In the genomic region with DNA sequence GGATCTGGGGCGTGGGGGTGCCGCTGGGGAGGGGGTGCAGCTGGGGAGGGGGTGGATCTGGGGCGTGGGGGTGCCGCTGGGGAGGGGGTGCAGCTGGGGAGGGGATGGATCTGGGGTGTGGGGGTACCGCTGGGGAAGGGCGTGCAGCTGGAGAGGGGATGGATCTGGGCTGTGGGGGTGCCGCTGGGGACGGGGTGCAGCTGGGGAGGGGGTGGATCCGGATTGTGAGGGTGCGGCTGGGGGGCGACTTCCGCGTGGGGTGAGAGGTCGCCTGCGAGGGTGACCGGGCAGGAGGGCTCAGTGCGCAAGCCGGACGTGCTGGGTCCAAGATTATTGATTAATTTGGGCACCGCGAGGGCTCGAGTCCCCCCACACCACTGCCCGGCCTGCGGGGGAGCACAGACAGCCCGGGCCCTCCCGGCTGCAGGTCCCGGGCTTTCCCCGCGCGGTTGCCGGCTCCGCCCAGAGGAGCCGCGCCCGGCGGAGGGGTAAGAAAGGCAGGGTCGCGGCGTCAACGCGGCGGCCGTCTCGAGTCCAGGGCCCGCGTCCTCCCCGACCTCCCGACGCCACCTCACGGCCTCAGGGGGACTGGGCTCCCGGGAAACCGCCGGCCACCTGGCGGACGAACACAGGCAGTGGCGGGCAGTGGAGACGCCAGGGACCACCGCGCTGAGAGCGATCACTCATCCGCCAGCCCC, we compare ENCODE assay signal across 8 cellular contexts. TPM values are rescaled to one million over a fixed set of nuclear protein-coding genes. Genes with fewer than 3 reads are reported as not detected.
A peak's percentile ranks its signal among the peaks of the same experiment; 100 is the strongest.
DNase-seq lines count a peak whose midpoint lies in the region; ATAC-seq, FAIRE-seq and TF ChIP-seq lines count a peak whose summit lies in the region.

No MANE protein-coding gene starts in this region.

- DNase-seq in GF-D8 (lab: John Stamatoyannopoulos, UW), result peak; percentile 46
- DNase-seq in HTR-8/SVneo (ENCODE audit: insufficient read length, low spot score), result peak; percentile 76
- DNase-seq in mammary epithelial cell, result peak; percentile 52
- peak; percentile 80 for DNase-seq in HepG2 (ENCODE audit: low spot score)
- peak; percentile 46 for DNase-seq in superior temporal gyrus (ENCODE audit: extremely low spot score)
- DNase-seq in cerebellum (ENCODE audit: low spot score), result no peak

- TF ChIP-seq RAD21 in HepG2 (CRISPR knock-in tag; IDR thresholded peaks at IDR 0.05), result peak; percentile 76

- H4K20me1 ChIP-seq in OCI-LY3 (ENCODE audit: insufficient read depth, low read length), result peaks cover 3% of the 10 kb centered on the region; the same call in 1 of the 2 replicates
- H4K20me1 ChIP-seq in mammary epithelial cell (ENCODE audit: insufficient read depth, low read length), result no peaks in the 10 kb centered on the region
- peaks cover 4% of the 10 kb centered on the region; the same call in 1 of the 2 replicates for H4K20me1 ChIP-seq in HepG2 (ENCODE audit: insufficient read depth, low read length)

- TF ChIP-seq EP300 in HepG2 (IDR thresholded peaks at IDR 0.05; ENCODE audit: low read depth in 2 of 2, low read length in 2 of 2) (no peak), HepG2 (CRISPR knock-in tag; IDR thresholded peaks at IDR 0.05; ENCODE audit: borderline replicate concordance) (no peak)

- dilution Hi-C loops in mammary epithelial cell (cut with HindIII; ENCODE audit: low sequenced_read_pairs), result no loop called here

- intact Hi-C loops in mammary epithelial cell (cut with micrococcal nuclease) (loop anchor here (2.0 kb wide), 1 partner anchor 16 kb away; no protein-coding TSS in a partner anchor), HepG2 (cut with micrococcal nuclease; ENCODE audit: unreplicated experiment) (no loop called here)

- H3K4me3 ChIP-seq in OCI-LY3 (ENCODE audit: low read length) (peak overlapping the region; percentile 90), mammary epithelial cell (replicated peaks in 1 of 3; ENCODE audit: insufficient read depth in 1 of 3, low read depth in 2 of 3, low read length in 3 of 3) (peak overlapping the region; percentile 62 to 70 (median 67)), HepG2 (replicated peaks in 1 of 3; ENCODE audit: insufficient read depth in 1 of 3, low read depth in 2 of 3, low read length in 3 of 3) (peak overlapping the region; percentile 45 to 76 (median 60); a peak in 5 of 6 replicates)

- H3K27ac ChIP-seq in OCI-LY3 (ENCODE audit: low read length) (peak overlapping the region; percentile 41), mammary epithelial cell (ENCODE audit: insufficient read depth, low read depth, low read length) (no peak overlapping the region), HepG2 (ENCODE audit: extremely low read length, insufficient read depth, low read length) (peak overlapping the region; percentile 80)

- peak; percentile 30 for ATAC-seq in GM21526 (IDR thresholded peaks at IDR 0.05; ENCODE audit: low FRiP score, unreplicated experiment)
- ATAC-seq in HepG2, result peak; percentile 74

- in situ Hi-C loops in mammary epithelial cell (cut with MboI; ENCODE audit: low sequenced_read_pairs in 2 of 2), result no loop called here
- in situ Hi-C loops in HepG2 (cut with HindIII; ENCODE audit: extremely low pct_ligation_motif_present, low pct_unique_long_range_greater_than_20kb), result no loop called here

- H3K4me1 ChIP-seq in OCI-LY3 (ENCODE audit: low read length), result peaks cover 12% of the 10 kb centered on the region; the same call in 1 of the 2 replicates
- peaks cover 16% of the 10 kb centered on the region for H3K4me1 ChIP-seq in mammary epithelial cell (ENCODE audit: insufficient read depth, low read length)
- peaks cover 23% of the 10 kb centered on the region for H3K4me1 ChIP-seq in HepG2 (ENCODE audit: insufficient read depth, low read length)

- H3K9me3 ChIP-seq in OCI-LY3 (ENCODE audit: insufficient read depth, low read length) (no peaks in the 10 kb centered on the region), mammary epithelial cell (replicated peaks; ENCODE audit: insufficient read depth, low read length) (no peaks in the 10 kb centered on the region), HepG2 (ENCODE audit: low read length) (peaks cover 7% of the 10 kb centered on the region; the same call in 1 of the 2 replicates)

- H3K4me2 ChIP-seq in OCI-LY3 (ENCODE audit: low read length), result peak overlapping the region; percentile 83
- peak overlapping the region; percentile 95 for H3K4me2 ChIP-seq in mammary epithelial cell (ENCODE audit: insufficient read depth, low read depth, low read length)
- peak overlapping the region; percentile 61 for H3K4me2 ChIP-seq in HepG2 (ENCODE audit: low read depth, low read length)

- CTCF ChIA-PET in mammary epithelial cell (lab: Charles Lee; ENCODE audit: low non-redundant PET) (no interaction called here), HepG2 (lab: Yijun Ruan, JAX; ENCODE audit: low intra/inter-chr PET ratio, low total read pairs) (no interaction called here)

- POLR2A ChIA-PET in HepG2 (lab: Yijun Ruan, JAX), result interaction anchor here (1.2 to 1.3 kb wide), 3 partner anchors 16 to 28 kb away, joined by 4 to 7 read pairs (median 6); a partner anchor contains a TSS

- FAIRE-seq in HTR-8/SVneo (lab: Jason Lieb, UNC) (no peak), HepG2 (lab: Jason Lieb, UNC) (no peak)

- H3K79me2 ChIP-seq in OCI-LY3 (ENCODE audit: low read length), result no peaks in the 10 kb centered on the region
- H3K79me2 ChIP-seq in mammary epithelial cell (ENCODE audit: insufficient read depth, low read length), result peaks cover 17% of the 10 kb centered on the region
- H3K79me2 ChIP-seq in HepG2 (ENCODE audit: insufficient read depth, low read length), result peaks cover 2% of the 10 kb centered on the region

- BruUV-seq in mammary epithelial cell (replicated peaks; lab: Mats Ljungman, UMichigan) (no TSS peak), HepG2 (replicated peaks; lab: Mats Ljungman, UMichigan) (no TSS peak)

- H3K36me3 ChIP-seq in OCI-LY3 (replicated peaks; ENCODE audit: low read depth, low read length) (peaks cover 15% of the 10 kb centered on the region), mammary epithelial cell (ENCODE audit: insufficient read depth, low read length) (peaks cover 5% of the 10 kb centered on the region), HepG2 (replicated peaks in 1 of 2; ENCODE audit: control insufficient read depth in 1 of 2, insufficient read depth in 2 of 2, low read length in 2 of 2) (peaks cover 8 to 17% of the 10 kb centered on the region in 2 experiments)

- H2AFZ ChIP-seq in OCI-LY3 (ENCODE audit: low read depth, low read length) (0 out of 2 replicates have a peak overlapping the region, but pooled peaks have one; percentile 25), mammary epithelial cell (ENCODE audit: low read depth, low read length) (peak overlapping the region; percentile 85), HepG2 (ENCODE audit: low read length) (no peak overlapping the region)

- H3K27me3 ChIP-seq in OCI-LY3 (ENCODE audit: low read depth, low read length) (no peaks in the 10 kb centered on the region), mammary epithelial cell (ENCODE audit: insufficient read depth, low read length) (no peaks in the 10 kb centered on the region), HepG2 (ENCODE audit: control insufficient read depth in 1 of 2, insufficient read depth in 2 of 2, low read length in 2 of 2) (no peaks in the 10 kb centered on the region)

- peak; percentile 13; the same call in 1 of the 2 replicates for TF ChIP-seq CTCF in OCI-LY3 (IDR thresholded peaks at IDR 0.05; ENCODE audit: low read depth, low read length)
- TF ChIP-seq CTCF in mammary epithelial cell (conservative IDR thresholded peaks at IDR 0.05 in 1 of 2, IDR thresholded peaks at IDR 0.05 in 1 of 2; ENCODE audit: extremely low read depth in 1 of 2, insufficient read depth in 1 of 2, low read depth in 1 of 2, low read length in 2 of 2), result peak; percentile 23 to 66
- TF ChIP-seq CTCF in HepG2 (CRISPR knock-in tag; IDR thresholded peaks at IDR 0.05), result peak; percentile 82

- WGBS in mammary epithelial cell (ENCODE audit: low coverage, missing lambda C conversion rate), result no CpG with 5 or more reads among the region's 61 CpGs
- WGBS in HepG2 (ENCODE audit: low lambda C conversion rate), result 0% methylated on average over 2 of the region's 61 CpGs

- no peak; a peak in 1 of 4 replicates for TF ChIP-seq POLR2A in HepG2 (IDR thresholded peaks at IDR 0.05; ENCODE audit: insufficient read depth in 1 of 2, low read depth in 2 of 2, low read length in 2 of 2)

- H3K9ac ChIP-seq in OCI-LY3 (ENCODE audit: low read length), result peak overlapping the region; percentile 70
- no peak overlapping the region for H3K9ac ChIP-seq in mammary epithelial cell (ENCODE audit: insufficient read depth, low read length)
- peak overlapping the region; percentile 75 for H3K9ac ChIP-seq in HepG2 (ENCODE audit: insufficient read depth, low read depth, low read length)

RNA-seq across cellular contexts. Expression of a gene that starts 0.6 kb away (rescaled TPM):
- total RNA-seq in mammary epithelial cell (10 to 100 TPM; 31.3 to 46.1 TPM), HepG2 (2016; rRNA removed; fragmentation: Illumina TruSeq; extraction: Trizol) (48.9 and 54.0 TPM in 2 replicates), cerebellum (13.7 TPM)
- polyA plus RNA-seq in mammary epithelial cell (35.8 TPM), HepG2 (2011; rRNA removed) (20.9 and 23.4 TPM in 2 replicates)
- 1.6 TPM for polyA minus RNA-seq in mammary epithelial cell
- total RNA-seq in HepG2 (2016; cell fraction: cytosol; rRNA removed; fragmentation: Illumina TruSeq; extraction: Trizol; ENCODE audit: low read depth), result 48.5 and 55.5 TPM in 2 replicates
- 53.0 and 54.1 TPM in 2 replicates for total RNA-seq in HepG2 (2016; cell fraction: insoluble cytoplasmic fraction; rRNA removed; fragmentation: Illumina TruSeq; extraction: Trizol)
- total RNA-seq in HepG2 (2016; cell fraction: membrane; rRNA removed; fragmentation: Illumina TruSeq; extraction: Trizol), result 49.2 and 61.1 TPM in 2 replicates
- 19.0 and 19.6 TPM in 2 replicates for total RNA-seq in HepG2 (2016; cell fraction: nucleus; rRNA removed; fragmentation: Illumina TruSeq; extraction: Trizol)
- 18.5 and 46.9 TPM in 2 replicates for polyA plus RNA-seq in HepG2 (2011; cell fraction: cytosol; rRNA removed)
- 23.0 and 28.2 TPM in 2 replicates for polyA plus RNA-seq in HepG2 (2011; cell fraction: nucleus; rRNA removed)
- polyA plus RNA-seq in HepG2 (2012), result 15.6 and 26.9 TPM in 2 replicates
- 54.8 and 61.0 TPM in 2 replicates for polyA plus RNA-seq in HepG2 (2016; cell fraction: cytosol; fragmentation: Illumina TruSeq; extraction: Trizol; ENCODE audit: low read depth)
- 43.5 and 50.2 TPM in 2 replicates for polyA plus RNA-seq in HepG2 (2016; cell fraction: insoluble cytoplasmic fraction; fragmentation: Illumina TruSeq; extraction: Trizol; ENCODE audit: low read depth)
- polyA plus RNA-seq in HepG2 (2016; cell fraction: membrane; fragmentation: Illumina TruSeq; extraction: Trizol; ENCODE audit: low read depth), result 42.3 and 46.2 TPM in 2 replicates
- polyA plus RNA-seq in HepG2 (2016; cell fraction: nucleus; fragmentation: Illumina TruSeq; extraction: Trizol; ENCODE audit: insufficient read depth, low read depth), result 35.6 and 38.1 TPM in 2 replicates
- polyA minus RNA-seq in HepG2 (2011; rRNA and poly(A)+ RNA removed; ENCODE audit: low replicate concordance), result 6.4 and 7.1 TPM in 2 replicates
- polyA minus RNA-seq in HepG2 (2011; cell fraction: cytosol; rRNA and poly(A)+ RNA removed), result 8.6 and 11.1 TPM in 2 replicates
- 2.1 and 2.2 TPM in 2 replicates for polyA minus RNA-seq in HepG2 (2011; cell fraction: nucleus; rRNA and poly(A)+ RNA removed)

RNA-seq across cellular contexts. Expression of a gene that starts 0.9 kb away (rescaled TPM):
- total RNA-seq in mammary epithelial cell (1 to 10 TPM; 1.3 to 1.7 TPM), HepG2 (2016; rRNA removed; fragmentation: Illumina TruSeq; extraction: Trizol) (0.21 and 0.42 TPM in 2 replicates), cerebellum (1.5 TPM)
- polyA plus RNA-seq in mammary epithelial cell (0.25 TPM), HepG2 (2011; rRNA removed) (1.5 and 1.9 TPM in 2 replicates)
- not detected for polyA minus RNA-seq in mammary epithelial cell
- 0.30 and 0.53 TPM in 2 replicates for total RNA-seq in HepG2 (2016; cell fraction: cytosol; rRNA removed; fragmentation: Illumina TruSeq; extraction: Trizol; ENCODE audit: low read depth)
- total RNA-seq in HepG2 (2016; cell fraction: insoluble cytoplasmic fraction; rRNA removed; fragmentation: Illumina TruSeq; extraction: Trizol), result 0.25 and 0.39 TPM in 2 replicates
- 0.21 and 0.28 TPM in 2 replicates for total RNA-seq in HepG2 (2016; cell fraction: membrane; rRNA removed; fragmentation: Illumina TruSeq; extraction: Trizol)
- total RNA-seq in HepG2 (2016; cell fraction: nucleus; rRNA removed; fragmentation: Illumina TruSeq; extraction: Trizol), result 0.69 and 0.87 TPM in 2 replicates
- 0.77 and 1.1 TPM in 2 replicates for polyA plus RNA-seq in HepG2 (2011; cell fraction: cytosol; rRNA removed)
- 17.1 and 19.3 TPM in 2 replicates for polyA plus RNA-seq in HepG2 (2011; cell fraction: nucleus; rRNA removed)
- polyA plus RNA-seq in HepG2 (2012), result 3.1 and 3.5 TPM in 2 replicates
- polyA plus RNA-seq in HepG2 (2016; cell fraction: cytosol; fragmentation: Illumina TruSeq; extraction: Trizol; ENCODE audit: low read depth), result 0.14 and 0.20 TPM in 2 replicates
- 0.43 and 0.47 TPM in 2 replicates for polyA plus RNA-seq in HepG2 (2016; cell fraction: insoluble cytoplasmic fraction; fragmentation: Illumina TruSeq; extraction: Trizol; ENCODE audit: low read depth)
- polyA plus RNA-seq in HepG2 (2016; cell fraction: membrane; fragmentation: Illumina TruSeq; extraction: Trizol; ENCODE audit: low read depth), result 0.27 and 0.30 TPM in 2 replicates
- 3.4 and 3.5 TPM in 2 replicates for polyA plus RNA-seq in HepG2 (2016; cell fraction: nucleus; fragmentation: Illumina TruSeq; extraction: Trizol; ENCODE audit: insufficient read depth, low read depth)
- polyA minus RNA-seq in HepG2 (2011; rRNA and poly(A)+ RNA removed; ENCODE audit: low replicate concordance), result 1.2 and 1.9 TPM in 2 replicates
- 0.49 and 1.6 TPM in 2 replicates for polyA minus RNA-seq in HepG2 (2011; cell fraction: cytosol; rRNA and poly(A)+ RNA removed)
- polyA minus RNA-seq in HepG2 (2011; cell fraction: nucleus; rRNA and poly(A)+ RNA removed), result 2.7 and 2.9 TPM in 2 replicates

RNA-seq across cellular contexts. Expression of a gene that starts 27.6 kb away (rescaled TPM):
- total RNA-seq in mammary epithelial cell (10 to 100 TPM; 25.0 to 41.4 TPM), HepG2 (2016; rRNA removed; fragmentation: Illumina TruSeq; extraction: Trizol) (22.6 and 31.6 TPM in 2 replicates), cerebellum (34.2 TPM)
- polyA plus RNA-seq in mammary epithelial cell (26.8 TPM), HepG2 (2011; rRNA removed) (27.6 and 36.9 TPM in 2 replicates)
- polyA minus RNA-seq in mammary epithelial cell, result 31.9 TPM
- total RNA-seq in HepG2 (2016; cell fraction: cytosol; rRNA removed; fragmentation: Illumina TruSeq; extraction: Trizol; ENCODE audit: low read depth), result 23.7 and 28.0 TPM in 2 replicates
- 21.4 and 31.8 TPM in 2 replicates for total RNA-seq in HepG2 (2016; cell fraction: insoluble cytoplasmic fraction; rRNA removed; fragmentation: Illumina TruSeq; extraction: Trizol)
- total RNA-seq in HepG2 (2016; cell fraction: membrane; rRNA removed; fragmentation: Illumina TruSeq; extraction: Trizol), result 27.7 and 31.4 TPM in 2 replicates
- total RNA-seq in HepG2 (2016; cell fraction: nucleus; rRNA removed; fragmentation: Illumina TruSeq; extraction: Trizol), result 34.5 and 40.2 TPM in 2 replicates
- 15.3 and 20.0 TPM in 2 replicates for polyA plus RNA-seq in HepG2 (2011; cell fraction: cytosol; rRNA removed)
- 128 and 151 TPM in 2 replicates for polyA plus RNA-seq in HepG2 (2011; cell fraction: nucleus; rRNA removed)
- polyA plus RNA-seq in HepG2 (2012), result 15.1 and 23.7 TPM in 2 replicates
- polyA plus RNA-seq in HepG2 (2016; cell fraction: cytosol; fragmentation: Illumina TruSeq; extraction: Trizol; ENCODE audit: low read depth), result 12.4 and 19.6 TPM in 2 replicates
- 16.4 and 19.1 TPM in 2 replicates for polyA plus RNA-seq in HepG2 (2016; cell fraction: insoluble cytoplasmic fraction; fragmentation: Illumina TruSeq; extraction: Trizol; ENCODE audit: low read depth)
- 18.6 and 24.9 TPM in 2 replicates for polyA plus RNA-seq in HepG2 (2016; cell fraction: membrane; fragmentation: Illumina TruSeq; extraction: Trizol; ENCODE audit: low read depth)
- 78.6 and 82.4 TPM in 2 replicates for polyA plus RNA-seq in HepG2 (2016; cell fraction: nucleus; fragmentation: Illumina TruSeq; extraction: Trizol; ENCODE audit: insufficient read depth, low read depth)
- polyA minus RNA-seq in HepG2 (2011; rRNA and poly(A)+ RNA removed; ENCODE audit: low replicate concordance), result 13.7 and 46.0 TPM in 2 replicates
- 4.0 and 7.5 TPM in 2 replicates for polyA minus RNA-seq in HepG2 (2011; cell fraction: cytosol; rRNA and poly(A)+ RNA removed)
- 27.8 and 33.3 TPM in 2 replicates for polyA minus RNA-seq in HepG2 (2011; cell fraction: nucleus; rRNA and poly(A)+ RNA removed)

RNA-seq across cellular contexts. Expression of a gene that starts 39.2 kb away (rescaled TPM):
- 10 to 100 TPM; 10.2 to 48.0 TPM for total RNA-seq in mammary epithelial cell
- 41.5 TPM for polyA plus RNA-seq in mammary epithelial cell
- polyA minus RNA-seq in mammary epithelial cell, result 30.2 TPM
- total RNA-seq in HepG2 (2016; rRNA removed; fragmentation: Illumina TruSeq; extraction: Trizol), result 29.6 and 38.7 TPM in 2 replicates
- total RNA-seq in HepG2 (2016; cell fraction: cytosol; rRNA removed; fragmentation: Illumina TruSeq; extraction: Trizol; ENCODE audit: low read depth), result 103 and 108 TPM in 2 replicates
- total RNA-seq in HepG2 (2016; cell fraction: insoluble cytoplasmic fraction; rRNA removed; fragmentation: Illumina TruSeq; extraction: Trizol), result 26.0 and 40.1 TPM in 2 replicates
- total RNA-seq in HepG2 (2016; cell fraction: membrane; rRNA removed; fragmentation: Illumina TruSeq; extraction: Trizol), result 93.6 and 97.4 TPM in 2 replicates
- total RNA-seq in HepG2 (2016; cell fraction: nucleus; rRNA removed; fragmentation: Illumina TruSeq; extraction: Trizol), result 26.3 and 30.8 TPM in 2 replicates
- polyA plus RNA-seq in HepG2 (2011; rRNA removed), result 21.3 and 21.8 TPM in 2 replicates
- polyA plus RNA-seq in HepG2 (2011; cell fraction: cytosol; rRNA removed), result 19.1 and 23.2 TPM in 2 replicates
- polyA plus RNA-seq in HepG2 (2011; cell fraction: nucleus; rRNA removed), result 46.9 and 49.7 TPM in 2 replicates
- polyA plus RNA-seq in HepG2 (2012), result 16.9 and 18.6 TPM in 2 replicates
- polyA plus RNA-seq in HepG2 (2016; cell fraction: cytosol; fragmentation: Illumina TruSeq; extraction: Trizol; ENCODE audit: low read depth), result 80.6 TPM in 2 replicates
- polyA plus RNA-seq in HepG2 (2016; cell fraction: insoluble cytoplasmic fraction; fragmentation: Illumina TruSeq; extraction: Trizol; ENCODE audit: low read depth), result 32.1 and 34.5 TPM in 2 replicates
- 89.7 and 93.0 TPM in 2 replicates for polyA plus RNA-seq in HepG2 (2016; cell fraction: membrane; fragmentation: Illumina TruSeq; extraction: Trizol; ENCODE audit: low read depth)
- 60.9 and 67.4 TPM in 2 replicates for polyA plus RNA-seq in HepG2 (2016; cell fraction: nucleus; fragmentation: Illumina TruSeq; extraction: Trizol; ENCODE audit: insufficient read depth, low read depth)
- 9.8 and 59.1 TPM in 2 replicates for polyA minus RNA-seq in HepG2 (2011; rRNA and poly(A)+ RNA removed; ENCODE audit: low replicate concordance)
- 6.4 and 6.5 TPM in 2 replicates for polyA minus RNA-seq in HepG2 (2011; cell fraction: cytosol; rRNA and poly(A)+ RNA removed)
- polyA minus RNA-seq in HepG2 (2011; cell fraction: nucleus; rRNA and poly(A)+ RNA removed), result 13.0 and 13.1 TPM in 2 replicates
- 12.7 TPM for total RNA-seq in cerebellum

RNA-seq across cellular contexts. Expression of a gene that starts 54.4 kb away (rescaled TPM):
- total RNA-seq in mammary epithelial cell (100 to 1,000 TPM in 1 of 2 donors, 10 to 100 TPM in 1; 35.0 to 153 TPM), HepG2 (2016; rRNA removed; fragmentation: Illumina TruSeq; extraction: Trizol) (13.4 and 21.7 TPM in 2 replicates), cerebellum (25.8 TPM)
- polyA plus RNA-seq in mammary epithelial cell (146 TPM), HepG2 (2011; rRNA removed) (44.4 and 50.9 TPM in 2 replicates)
- 137 TPM for polyA minus RNA-seq in mammary epithelial cell
- total RNA-seq in HepG2 (2016; cell fraction: cytosol; rRNA removed; fragmentation: Illumina TruSeq; extraction: Trizol; ENCODE audit: low read depth), result 8.4 and 10.0 TPM in 2 replicates
- 12.6 and 23.4 TPM in 2 replicates for total RNA-seq in HepG2 (2016; cell fraction: insoluble cytoplasmic fraction; rRNA removed; fragmentation: Illumina TruSeq; extraction: Trizol)
- 8.5 and 10.9 TPM in 2 replicates for total RNA-seq in HepG2 (2016; cell fraction: membrane; rRNA removed; fragmentation: Illumina TruSeq; extraction: Trizol)
- 14.0 and 15.0 TPM in 2 replicates for total RNA-seq in HepG2 (2016; cell fraction: nucleus; rRNA removed; fragmentation: Illumina TruSeq; extraction: Trizol)
- polyA plus RNA-seq in HepG2 (2011; cell fraction: cytosol; rRNA removed), result 23.8 and 38.3 TPM in 2 replicates
- polyA plus RNA-seq in HepG2 (2011; cell fraction: nucleus; rRNA removed), result 240 and 305 TPM in 2 replicates
- polyA plus RNA-seq in HepG2 (2012), result 16.2 and 19.0 TPM in 2 replicates
- polyA plus RNA-seq in HepG2 (2016; cell fraction: cytosol; fragmentation: Illumina TruSeq; extraction: Trizol; ENCODE audit: low read depth), result 5.5 and 7.1 TPM in 2 replicates
- 13.7 and 16.1 TPM in 2 replicates for polyA plus RNA-seq in HepG2 (2016; cell fraction: insoluble cytoplasmic fraction; fragmentation: Illumina TruSeq; extraction: Trizol; ENCODE audit: low read depth)
- 6.1 and 7.5 TPM in 2 replicates for polyA plus RNA-seq in HepG2 (2016; cell fraction: membrane; fragmentation: Illumina TruSeq; extraction: Trizol; ENCODE audit: low read depth)
- 53.7 and 57.4 TPM in 2 replicates for polyA plus RNA-seq in HepG2 (2016; cell fraction: nucleus; fragmentation: Illumina TruSeq; extraction: Trizol; ENCODE audit: insufficient read depth, low read depth)
- 48.5 and 187 TPM in 2 replicates for polyA minus RNA-seq in HepG2 (2011; rRNA and poly(A)+ RNA removed; ENCODE audit: low replicate concordance)
- polyA minus RNA-seq in HepG2 (2011; cell fraction: cytosol; rRNA and poly(A)+ RNA removed), result 10.7 and 12.0 TPM in 2 replicates
- 32.6 and 32.9 TPM in 2 replicates for polyA minus RNA-seq in HepG2 (2011; cell fraction: nucleus; rRNA and poly(A)+ RNA removed)

Comparison
In these comparisons a context has a peak if more than half of its experiments do, and no peak if none do; other contexts are left out.
1. CTCF ChIP-seq: peak in every context shown above with its lines; median percentile 82 in HepG2; 44 in mammary epithelial cell; 13 in OCI-LY3.